8 cellular contexts compared by ENCODE assay signal in genomic region chr3:114879059-114880031, GRCh38.
DNase-seq lines count a peak whose midpoint lies in the region; ATAC-seq and TF ChIP-seq lines count a peak whose summit lies in the region.

No MANE protein-coding gene starts in this region.

- H3K27ac ChIP-seq in right lobe of liver: peak overlapping the region; percentile 7 to 63 (median 28)

- intact Hi-C loops in right lobe of liver (cut with DNase I): no loop called here

- no peak for TF ChIP-seq POLR2A in right lobe of liver (IDR thresholded peaks at IDR 0.05)

- no peaks in the 10 kb centered on the region for H3K27me3 ChIP-seq in right lobe of liver

- no peak overlapping the region for H3K4me3 ChIP-seq in right lobe of liver

- peaks cover 0 to 46% (median 19%) of the 10 kb centered on the region in 4 donors for H3K4me1 ChIP-seq in right lobe of liver

- no peaks in the 10 kb centered on the region for H3K9me3 ChIP-seq in right lobe of liver

- H3K36me3 ChIP-seq in right lobe of liver: no peaks in the 10 kb centered on the region

- DNase-seq in DMS53 treated with DMSO at 0.1 percent for 48 hours (lab: John Stamatoyannopoulos, UW; ENCODE audit: unreplicated experiment): peak; percentile 60
- DNase-seq in right lobe of liver: no peak
- DNase-seq in activated CD4-positive, alpha-beta T cell treated with anti-CD3 and anti-CD28 coated beads for 4 hours: no peak
- DNase-seq in stimulated activated CD4-positive, alpha-beta T cell treated with anti-CD3 and anti-CD28 coated beads, Interleukin-4, amount 100 ng/mL, for 4 hours: no peak
- DNase-seq in SIG-M5 treated with dmso at 0.1 percent for 504 hours (lab: John Stamatoyannopoulos, UW; ENCODE audit: unreplicated experiment): no peak

- no peak for TF ChIP-seq CTCF in right lobe of liver (IDR thresholded peaks at IDR 0.05)

- ATAC-seq in GM21381 (IDR thresholded peaks at IDR 0.05; ENCODE audit: unreplicated experiment) (peak; percentile 67), HG03520 (IDR thresholded peaks at IDR 0.05; ENCODE audit: unreplicated experiment) (peak; percentile 79), SK-N-SH treated with all-trans-retinoic acid at 6 μM for 48 hours (peak; percentile 66; the same call in 2 of the 3 replicates), right lobe of liver (peak; percentile 55 to 77 (median 66))

- 18% methylated on average over 8 of the region's 8 CpGs for WGBS in right lobe of liver (ENCODE audit: insufficient coverage, low coverage, low lambda C conversion rate, missing lambda C conversion rate)

TF ChIP-seq in SK-N-SH treated with all-trans-retinoic acid at 6 μM for 48 hours, 23 proteins besides CTCF, POLR2A, EP300 and RAD21:
- TF ChIP-seq GLIS3 (CRISPR knock-in tag; IDR thresholded peaks at IDR 0.05) (no peak), OSR1 (CRISPR knock-in tag; IDR thresholded peaks at IDR 0.05) (no peak), ARNTL (CRISPR knock-in tag; IDR thresholded peaks at IDR 0.05; ENCODE audit: borderline replicate concordance, low read depth) (no peak), TSHZ2 (CRISPR knock-in tag; IDR thresholded peaks at IDR 0.05) (no peak), ZC3H10 (CRISPR knock-in tag; IDR thresholded peaks at IDR 0.05) (no peak)
